Comparison of ENCODE assay signal across 22 cellular contexts in the genomic region with DNA sequence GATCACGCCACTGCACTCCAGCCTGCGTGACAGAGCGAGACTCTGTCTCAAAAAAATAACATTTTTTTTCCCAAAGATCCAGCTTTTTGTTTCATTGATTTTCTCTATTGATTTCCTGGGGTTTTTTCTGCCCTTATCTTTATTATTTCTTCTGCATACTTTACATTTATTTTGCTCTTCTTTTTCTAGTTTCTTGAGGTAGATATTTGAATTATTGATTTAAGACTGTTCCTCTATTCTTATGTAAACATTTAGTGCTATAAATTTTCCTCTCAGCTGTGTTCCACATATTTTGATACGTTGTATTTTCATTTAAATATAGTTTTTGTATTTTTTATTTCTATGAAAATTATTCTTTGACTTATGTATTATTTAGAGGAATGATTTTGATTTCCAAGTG.
A peak's percentile ranks its signal among the peaks of the same experiment; 100 is the strongest.
DNase-seq lines count a peak whose midpoint lies in the region; ATAC-seq, FAIRE-seq and TF ChIP-seq lines count a peak whose summit lies in the region.
"Had no signal": no experiment of that assay in that cellular context is flagged by ENCODE, and none has a peak within 500 bp of the region (broad histone marks: within the 10 kb centered on the region; RNA-seq: fewer than 3 reads in every experiment).

No MANE protein-coding gene starts in this region.

- WGBS in HepG2 (ENCODE audit: low lambda C conversion rate), result 88% methylated on average over 4 of the region's 4 CpGs
- WGBS in right lobe of liver (ENCODE audit: insufficient coverage, low coverage, low lambda C conversion rate, missing lambda C conversion rate), result 57% methylated on average over 4 of the region's 4 CpGs

- no peak for TF ChIP-seq CTCF in HepG2 (CRISPR knock-in tag; IDR thresholded peaks at IDR 0.05)
- no peak for TF ChIP-seq CTCF in right lobe of liver (IDR thresholded peaks at IDR 0.05)

- H3K36me3 ChIP-seq in HepG2 (replicated peaks in 1 of 2; ENCODE audit: control insufficient read depth in 1 of 2, insufficient read depth in 2 of 2, low read length in 2 of 2) (no peaks in the 10 kb centered on the region), right lobe of liver (no peaks in the 10 kb centered on the region)
- H3K36me3 ChIP-seq: BE2C, BLaER1 had no signal

- no peak overlapping the region for H3K9ac ChIP-seq in HepG2 (ENCODE audit: insufficient read depth, low read depth, low read length)
- H3K9ac ChIP-seq: BLaER1 had no signal

- H3K4me3 ChIP-seq in HepG2 (replicated peaks in 1 of 3; ENCODE audit: insufficient read depth in 1 of 3, low read depth in 2 of 3, low read length in 3 of 3) (no peak overlapping the region), right lobe of liver (no peak overlapping the region)
- H3K4me3 ChIP-seq: A549, BLaER1 had no signal

- CTCF ChIA-PET in HepG2 (lab: Yijun Ruan, JAX; ENCODE audit: low intra/inter-chr PET ratio, low total read pairs), result no interaction called here

- no peaks in the 10 kb centered on the region for H4K20me1 ChIP-seq in HepG2 (ENCODE audit: insufficient read depth, low read length)
- H4K20me1 ChIP-seq: BLaER1 had no signal

- no TSS peak for BruUV-seq in HepG2 (replicated peaks; lab: Mats Ljungman, UMichigan)

- TF ChIP-seq EP300 in HepG2 (IDR thresholded peaks at IDR 0.05; ENCODE audit: low read depth in 2 of 2, low read length in 2 of 2) (no peak), HepG2 (CRISPR knock-in tag; IDR thresholded peaks at IDR 0.05; ENCODE audit: borderline replicate concordance) (no peak)

- POLR2A ChIA-PET in HepG2 (lab: Yijun Ruan, JAX), result no interaction called here

- H3K79me2 ChIP-seq in HepG2 (ENCODE audit: insufficient read depth, low read length), result no peaks in the 10 kb centered on the region

- intact Hi-C loops in HepG2 (cut with micrococcal nuclease; ENCODE audit: unreplicated experiment) (no loop called here), right lobe of liver (cut with DNase I) (no loop called here)

- FAIRE-seq in HepG2 (lab: Jason Lieb, UNC) (no peak), colon (lab: Jason Lieb, UNC) (peak; percentile 43), frontal cortex (lab: Jason Lieb, UNC) (peak; percentile 80)
- FAIRE-seq: A549, D721Med, G401.6, GM12891 had no signal

- in situ Hi-C loops in HepG2 (cut with HindIII; ENCODE audit: extremely low pct_ligation_motif_present, low pct_unique_long_range_greater_than_20kb), result no loop called here

- TF ChIP-seq POLR2A in HepG2 (IDR thresholded peaks at IDR 0.05; ENCODE audit: insufficient read depth in 1 of 2, low read depth in 2 of 2, low read length in 2 of 2) (no peak), right lobe of liver (IDR thresholded peaks at IDR 0.05) (no peak)

- DNase-seq in HepG2 (ENCODE audit: low spot score) (no peak), right lobe of liver (no peak), frontal cortex (ENCODE audit: low spot score in 2 of 2) (no peak)
- DNase-seq: AML-193; BE2C; C1 segment of cervical spinal cord; Caco-2; Calu3; CD4-positive, alpha-beta T cell; CD8-positive, alpha-beta T cell; DMS79 treated with DMSO at 0.1 percent for 48 hours; GF-D8 had no signal

- no peak for TF ChIP-seq RAD21 in HepG2 (CRISPR knock-in tag; IDR thresholded peaks at IDR 0.05)

- no peak overlapping the region for H2AFZ ChIP-seq in HepG2 (ENCODE audit: low read length)

- no peak overlapping the region for H3K4me2 ChIP-seq in HepG2 (ENCODE audit: low read depth, low read length)
- H3K4me2 ChIP-seq: A549, BLaER1 had no signal

- H3K4me1 ChIP-seq in HepG2 (ENCODE audit: insufficient read depth, low read length), result peaks cover 94% of the 10 kb centered on the region
- peaks cover 0 to 15% (median 2%) of the 10 kb centered on the region in 4 donors for H3K4me1 ChIP-seq in right lobe of liver
- H3K4me1 ChIP-seq: A549, BE2C, BLaER1 had no signal

- H3K27me3 ChIP-seq in HepG2 (ENCODE audit: control insufficient read depth in 1 of 2, insufficient read depth in 2 of 2, low read length in 2 of 2), result no peaks in the 10 kb centered on the region
- H3K27me3 ChIP-seq in right lobe of liver, result no peaks in the 10 kb centered on the region
- H3K27me3 ChIP-seq: BE2C, BLaER1 had no signal

- H3K9me3 ChIP-seq in HepG2 (ENCODE audit: low read length) (no peaks in the 10 kb centered on the region), right lobe of liver (no peaks in the 10 kb centered on the region)
- H3K9me3 ChIP-seq: BE2C, BLaER1, Caco-2 had no signal

- no peak for ATAC-seq in HepG2
- ATAC-seq in right lobe of liver, result no peak
- ATAC-seq in HG03469 (IDR thresholded peaks at IDR 0.05; ENCODE audit: unreplicated experiment), result no peak
- ATAC-seq in HG03039 (IDR thresholded peaks at IDR 0.05; ENCODE audit: unreplicated experiment), result no peak
- ATAC-seq in GM18858 (IDR thresholded peaks at IDR 0.05; ENCODE audit: unreplicated experiment), result no peak
- ATAC-seq: A549; CD8-positive, alpha-beta T cell had no signal

- H3K27ac ChIP-seq in HepG2 (ENCODE audit: extremely low read length, insufficient read depth, low read length), result no peak overlapping the region
- H3K27ac ChIP-seq in right lobe of liver, result no peak overlapping the region
- H3K27ac ChIP-seq: 22Rv1, A549, BLaER1 had no signal

TF ChIP-seq in HepG2, 621 proteins besides CTCF, POLR2A, EP300 and RAD21:
- TF ChIP-seq TOE1 (CRISPR knock-in tag; IDR thresholded peaks at IDR 0.05) (no peak), ZNF10 (CRISPR knock-in tag; IDR thresholded peaks at IDR 0.05; ENCODE audit: borderline replicate concordance, low read depth) (no peak), ZBTB33 (CRISPR knock-in tag; IDR thresholded peaks at IDR 0.05) (no peak), POLR2AphosphoS5 (IDR thresholded peaks at IDR 0.05; ENCODE audit: low read depth, low read length) (no peak), KAT2B (IDR thresholded peaks at IDR 0.05; ENCODE audit: borderline replicate concordance, low read depth, low read length) (peak; percentile 86), ZBTB38 (CRISPR knock-in tag; IDR thresholded peaks at IDR 0.05) (no peak), ZNF350 (CRISPR knock-in tag; IDR thresholded peaks at IDR 0.05; ENCODE audit: borderline replicate concordance, low read depth) (no peak), FOXA1 (IDR thresholded peaks at IDR 0.05) (peak; percentile 94), FOXA1 (CRISPR knock-in tag; IDR thresholded peaks at IDR 0.05) (no peak), SATB2 (CRISPR knock-in tag; IDR thresholded peaks at IDR 0.05) (no peak)
